1 cellular context compared by ENCODE assay signal in the genomic region with DNA sequence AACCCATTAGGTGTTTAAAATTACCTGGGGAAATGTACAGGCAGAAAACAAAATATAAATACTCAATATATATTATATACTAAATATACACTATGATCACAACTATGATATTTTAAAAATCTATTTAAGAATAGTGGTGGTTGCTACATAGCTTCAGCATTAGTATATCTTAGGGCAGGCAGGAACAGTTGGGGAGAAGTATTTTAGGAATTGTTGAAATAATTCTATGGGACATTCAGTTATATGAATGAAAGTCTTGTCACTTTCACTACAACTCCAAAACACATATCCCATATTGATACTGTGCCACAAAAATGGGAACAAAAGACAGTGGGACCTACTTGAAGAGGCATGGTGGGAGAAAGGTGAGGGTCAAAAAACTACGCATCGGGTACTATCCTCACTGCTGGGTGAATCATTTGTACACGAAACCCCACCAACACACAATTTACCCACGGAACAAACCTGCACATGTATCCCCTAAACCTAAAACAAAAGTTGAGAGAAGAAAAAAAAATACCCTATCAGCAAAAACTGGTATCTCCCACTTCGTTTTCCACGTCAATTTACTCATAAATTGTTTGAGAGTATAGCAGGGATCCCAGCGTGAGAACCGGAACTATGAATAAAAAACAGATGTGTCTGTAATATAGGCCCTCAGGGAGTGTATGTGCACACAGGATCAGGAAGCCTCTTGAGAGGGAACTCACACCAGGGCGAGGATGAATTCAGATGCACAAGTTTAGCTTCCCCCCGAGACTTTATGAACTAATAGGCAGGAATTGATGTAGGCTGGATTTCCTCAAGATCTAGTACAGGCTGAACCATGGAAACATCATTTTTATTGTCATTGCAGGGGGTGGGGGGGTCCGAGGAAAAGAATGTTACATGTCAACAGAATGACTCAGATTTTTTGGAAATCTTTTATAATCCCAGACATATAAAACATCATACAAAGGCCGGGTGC.
TF ChIP-seq lines count a peak whose summit lies in the region.

No MANE protein-coding gene starts in this region.

TF ChIP-seq in IMR-90, 13 proteins besides CTCF, POLR2A, EP300 and RAD21:
- no peak for TF ChIP-seq FOS (IDR thresholded peaks at IDR 0.05; ENCODE audit: low read depth, low read length)
- TF ChIP-seq MAFK (IDR thresholded peaks at IDR 0.05; ENCODE audit: low read depth, low read length): peak; percentile 81
